In genomic region chr16:4288148-4288921, GRCh38 we compare ENCODE assay signal across 8 cellular contexts. TPM values are rescaled to one million over a fixed set of nuclear protein-coding genes. Genes with fewer than 3 reads are reported as not detected.
A peak's percentile ranks its signal among the peaks of the same experiment; 100 is the strongest.
DNase-seq lines count a peak whose midpoint lies in the region; ATAC-seq and TF ChIP-seq lines count a peak whose summit lies in the region.

No MANE protein-coding gene starts in this region.

- TF ChIP-seq CTCF in GM13976 (IDR thresholded peaks at IDR 0.05; ENCODE audit: borderline replicate concordance, control extremely low read depth, extremely low read depth, insufficient read depth, missing control alignments): peak; percentile 99
- peak; percentile 93 to 99 (median 96) for TF ChIP-seq CTCF in heart right ventricle (IDR thresholded peaks at IDR 0.05)
- peak; percentile 87 to 98 (median 92) for TF ChIP-seq CTCF in sigmoid colon (IDR thresholded peaks at IDR 0.05)

- H3K4me1 ChIP-seq in heart right ventricle: peaks cover 5 to 33% (median 27%) of the 10 kb centered on the region in 9 donors
- peaks cover 0 to 35% (median 27%) of the 10 kb centered on the region in 4 donors for H3K4me1 ChIP-seq in sigmoid colon

- ATAC-seq in SK-N-SH treated with all-trans-retinoic acid at 6 μM for 48 hours (peak; percentile 90), heart right ventricle (peak; percentile 79 to 86 (median 81)), GM18519 (IDR thresholded peaks at IDR 0.05; ENCODE audit: low FRiP score, unreplicated experiment) (no peak)

- in situ Hi-C loops in ACHN (cut with HindIII; ENCODE audit: low pct_ligation_motif_present, low pct_unique_long_range_greater_than_20kb, low sequenced_read_pairs) (no loop called here), GM13976 (cut with MboI; ENCODE audit: low sequenced_read_pairs, unreplicated experiment) (no loop called here)

- H3K27me3 Mint-ChIP-seq in activated naive CD8-positive, alpha-beta T cell treated with anti-CD3 and anti-CD28 coated beads for 36 hours: peaks cover 16% of the 10 kb centered on the region

- H3K27me3 ChIP-seq in heart right ventricle (peaks cover 0 to 3% (median 0%) of the 10 kb centered on the region in 7 donors), sigmoid colon (no peaks in the 10 kb centered on the region)

- TF ChIP-seq POLR2A in sigmoid colon (IDR thresholded peaks at IDR 0.05): no peak

- peak; percentile 73 for DNase-seq in ACHN
- peak; percentile 94 for DNase-seq in GM13976 (ENCODE audit: low spot score)
- peak; percentile 66 for DNase-seq in HPDE6-E6E7 (ENCODE audit: extremely low spot score)
- peak; percentile 83 for DNase-seq in activated naive CD8-positive, alpha-beta T cell treated with anti-CD3 and anti-CD28 coated beads for 36 hours
- DNase-seq in heart right ventricle: peak; percentile 79 to 83
- peak; percentile 89 for DNase-seq in sigmoid colon

- WGBS in heart right ventricle, 2 donors: 16% methylated on average over 21 to 22 of the region's 22 CpGs
- 12 to 15% methylated on average over 22 of the region's 22 CpGs for WGBS in sigmoid colon, 2 donors

- H3K4me3 Mint-ChIP-seq in activated naive CD8-positive, alpha-beta T cell treated with anti-CD3 and anti-CD28 coated beads for 36 hours: no peak overlapping the region

- H3K4me3 ChIP-seq in heart right ventricle: no peak overlapping the region
- H3K4me3 ChIP-seq in sigmoid colon: peak overlapping the region in 1 of 4 donors; percentile 12

- TF ChIP-seq EP300 in sigmoid colon (IDR thresholded peaks at IDR 0.05): no peak

- no peaks in the 10 kb centered on the region for H3K36me3 ChIP-seq in heart right ventricle
- H3K36me3 ChIP-seq in sigmoid colon: no peaks in the 10 kb centered on the region

- intact Hi-C loops in heart right ventricle (cut with DNase I): loop anchor here (1.0 to 10.0 kb wide), 8 partner anchors 39 to 116 kb away; no protein-coding TSS in a partner anchor
- intact Hi-C loops in sigmoid colon (cut with DNase I): loop anchor here (1.0 to 5.0 kb wide), 3 partner anchors 14 to 114 kb away; no protein-coding TSS in a partner anchor

- H3K27ac ChIP-seq in heart right ventricle: no peak overlapping the region
- H3K27ac ChIP-seq in sigmoid colon: peak overlapping the region in 1 of 4 donors; percentile 15

- peak overlapping the region; percentile 76 for H3K27ac Mint-ChIP-seq in activated naive CD8-positive, alpha-beta T cell treated with anti-CD3 and anti-CD28 coated beads for 36 hours

- no peaks in the 10 kb centered on the region for H3K9me3 Mint-ChIP-seq in activated naive CD8-positive, alpha-beta T cell treated with anti-CD3 and anti-CD28 coated beads for 36 hours

- H3K36me3 Mint-ChIP-seq in activated naive CD8-positive, alpha-beta T cell treated with anti-CD3 and anti-CD28 coated beads for 36 hours: no peaks in the 10 kb centered on the region

- H3K9me3 ChIP-seq in heart right ventricle (no peaks in the 10 kb centered on the region), sigmoid colon (no peaks in the 10 kb centered on the region)

- H3K4me1 Mint-ChIP-seq in activated naive CD8-positive, alpha-beta T cell treated with anti-CD3 and anti-CD28 coated beads for 36 hours: peaks cover 8% of the 10 kb centered on the region

TF ChIP-seq in SK-N-SH treated with all-trans-retinoic acid at 6 μM for 48 hours, 23 proteins besides CTCF, POLR2A, EP300 and RAD21:
- TF ChIP-seq PATZ1 (CRISPR knock-in tag; IDR thresholded peaks at IDR 0.05; ENCODE audit: borderline replicate concordance) (no peak), ESRRG (CRISPR knock-in tag; IDR thresholded peaks at IDR 0.05) (no peak), TOX (CRISPR knock-in tag; IDR thresholded peaks at IDR 0.05; ENCODE audit: borderline replicate concordance) (no peak), RARB (CRISPR knock-in tag; IDR thresholded peaks at IDR 0.05) (no peak), TCF4 (CRISPR knock-in tag; IDR thresholded peaks at IDR 0.05; ENCODE audit: borderline replicate concordance) (no peak), ZNF565 (CRISPR knock-in tag; conservative IDR thresholded peaks at IDR 0.05; ENCODE audit: low read depth) (no peak), CSDC2 (CRISPR knock-in tag; IDR thresholded peaks at IDR 0.05) (no peak), ISL1 (CRISPR knock-in tag; IDR thresholded peaks at IDR 0.05) (no peak), CSRNP3 (CRISPR knock-in tag; IDR thresholded peaks at IDR 0.05) (no peak), POU6F1 (CRISPR knock-in tag; IDR thresholded peaks at IDR 0.05; ENCODE audit: borderline replicate concordance, low read depth) (no peak), ZNF8 (CRISPR knock-in tag; IDR thresholded peaks at IDR 0.05) (no peak), ZFP30 (CRISPR knock-in tag; IDR thresholded peaks at IDR 0.05) (no peak), ZNF70 (CRISPR knock-in tag; IDR thresholded peaks at IDR 0.05) (no peak), PPARA (CRISPR knock-in tag; IDR thresholded peaks at IDR 0.05; ENCODE audit: borderline replicate concordance) (no peak), BACH2 (CRISPR knock-in tag; IDR thresholded peaks at IDR 0.05; ENCODE audit: borderline replicate concordance) (no peak), ZC3H10 (CRISPR knock-in tag; IDR thresholded peaks at IDR 0.05) (no peak), GLIS3 (CRISPR knock-in tag; IDR thresholded peaks at IDR 0.05) (no peak)

RNA-seq across cellular contexts. Expression of gene TFAP4, which starts 15.5 kb away (rescaled TPM):
- 10 to 100 TPM; 44.2 to 44.9 TPM for total RNA-seq in activated naive CD8-positive, alpha-beta T cell treated with anti-CD3 and anti-CD28 coated beads for 36 hours
- 1 to 10 TPM; 1.8 to 6.6 (median 3.1) TPM for total RNA-seq in heart right ventricle
- 1 to 10 TPM; 2.0 to 4.6 TPM for polyA plus RNA-seq in heart right ventricle
- total RNA-seq in sigmoid colon: 1 to 10 TPM; 3.2 to 3.9 (median 3.6) TPM
- 10 to 100 TPM in 1 of 3 donors, 1 to 10 TPM in 2; 2.3 to 11.7 (median 4.8) TPM for polyA plus RNA-seq in sigmoid colon

RNA-seq across cellular contexts. Expression of gene GLIS2, which starts 27.5 kb away (rescaled TPM):
- under 1 TPM; 0.08 to 0.16 TPM for total RNA-seq in activated naive CD8-positive, alpha-beta T cell treated with anti-CD3 and anti-CD28 coated beads for 36 hours
- total RNA-seq in heart right ventricle: 10 to 100 TPM in 8 of 10 donors, 1 to 10 TPM in 2; 9.0 to 16.9 (median 14.9) TPM
- 10 to 100 TPM in 1 of 2 donors, 1 to 10 TPM in 1; 6.9 to 13.1 TPM for polyA plus RNA-seq in heart right ventricle
- 10 to 100 TPM in 1 of 4 donors, 1 to 10 TPM in 3; 5.4 to 11.9 (median 5.7) TPM for total RNA-seq in sigmoid colon
- 1 to 10 TPM in 2 of 3 donors, under 1 TPM in 1; 0.69 to 4.0 (median 1.8) TPM for polyA plus RNA-seq in sigmoid colon

RNA-seq across cellular contexts. Expression of gene SRL, which starts 46.5 kb away (rescaled TPM):
- not detected for total RNA-seq in activated naive CD8-positive, alpha-beta T cell treated with anti-CD3 and anti-CD28 coated beads for 36 hours
- total RNA-seq in heart right ventricle: 100 to 1,000 TPM; 443 to 587 (median 486) TPM
- 100 to 1,000 TPM; 161 to 224 TPM for polyA plus RNA-seq in heart right ventricle
- under 1 TPM; 0.33 to 0.83 (median 0.63) TPM for total RNA-seq in sigmoid colon
- polyA plus RNA-seq in sigmoid colon: 1 to 10 TPM in 1 of 3 donors, under 1 TPM in 2; 0.46 to 1.2 (median 0.60) TPM

Comparison
In these comparisons a context has a peak if more than half of its experiments do, and no peak if none do; other contexts are left out.
1. RNA of gene TFAP4, which starts 15.5 kb away (total RNA-seq): 44.2 to 44.9 TPM in activated naive CD8-positive, alpha-beta T cell treated with anti-CD3 and anti-CD28 coated beads for 36 hours; 3.2 to 3.9 TPM in sigmoid colon and 1.8 to 6.6 TPM in heart right ventricle; every median in the first group is over 4 times any median in the second.
2. RNA of gene GLIS2, which starts 27.5 kb away (total RNA-seq): 9.0 to 16.9 TPM in heart right ventricle and 5.4 to 11.9 TPM in sigmoid colon; 0.08 to 0.16 TPM in activated naive CD8-positive, alpha-beta T cell treated with anti-CD3 and anti-CD28 coated beads for 36 hours; every median in the first group is over 4 times any median in the second.
3. RNA of gene SRL, which starts 46.5 kb away (total RNA-seq): 443 to 587 TPM in heart right ventricle; 0.33 to 0.83 TPM in sigmoid colon and not detected in activated naive CD8-positive, alpha-beta T cell treated with anti-CD3 and anti-CD28 coated beads for 36 hours; every median in the first group is over 100 times any median in the second.
4. Peak in every context shown above with its lines, with median percentiles within 50 percentile points of each other: DNase-seq and CTCF ChIP-seq.